Comparison of ENCODE assay signal across 8 cellular contexts in the genomic region with DNA sequence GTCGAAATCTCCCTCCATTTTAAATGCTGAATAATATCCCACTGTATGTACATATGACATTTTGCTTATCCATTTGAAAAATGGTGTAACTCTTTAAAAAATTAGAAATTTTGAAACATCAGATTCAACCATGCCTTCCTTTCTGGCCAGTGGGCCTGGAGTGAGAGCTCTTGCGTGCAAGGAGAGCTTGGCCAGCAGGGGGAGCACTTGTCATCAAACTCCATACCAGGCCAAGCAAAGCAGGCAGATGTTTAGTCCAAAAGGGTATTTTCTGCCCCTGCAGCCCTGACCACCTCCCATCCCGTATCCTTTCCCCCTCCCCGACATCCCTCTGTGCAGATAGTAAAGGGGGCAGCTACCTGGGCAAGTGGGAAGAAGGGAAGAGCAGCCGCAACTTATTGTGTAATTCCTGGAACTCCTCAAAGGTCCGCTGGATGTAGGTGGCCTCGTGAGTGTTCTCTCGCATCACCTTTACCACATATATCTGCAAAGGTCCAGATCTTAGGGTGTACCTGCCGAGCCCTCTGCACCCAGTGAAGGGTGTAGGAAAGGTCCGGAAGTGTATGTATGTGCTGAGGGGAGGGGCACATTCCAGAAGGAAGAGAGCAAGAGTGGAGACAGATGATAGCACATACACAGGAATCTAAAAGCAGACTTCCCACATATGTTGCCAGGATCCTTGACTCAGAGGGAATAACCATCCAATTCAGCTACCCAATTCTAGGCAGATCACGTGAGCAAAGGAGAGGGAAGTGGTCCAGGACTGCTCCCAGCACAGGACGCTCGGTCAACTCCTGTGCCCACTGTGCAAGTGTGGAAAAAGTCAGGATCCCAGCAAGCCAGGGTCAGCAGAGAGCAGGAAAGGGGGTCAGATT. TPM values are rescaled to one million over a fixed set of nuclear protein-coding genes. Genes with fewer than 3 reads are reported as not detected.
DNase-seq lines count a peak whose midpoint lies in the region; ATAC-seq and TF ChIP-seq lines count a peak whose summit lies in the region.

No MANE protein-coding gene starts in this region.

- no peaks in the 10 kb centered on the region for H3K27me3 ChIP-seq in cardiac muscle cell
- no peaks in the 10 kb centered on the region for H3K27me3 ChIP-seq in psoas muscle (ENCODE audit: insufficient read depth in 3 of 3, low read length in 2 of 3)
- no peaks in the 10 kb centered on the region for H3K27me3 ChIP-seq in vagina

- DNase-seq in GDM1 (lab: John Stamatoyannopoulos, UW) (peak; percentile 37), MV-4-11 (lab: John Stamatoyannopoulos, UW) (peak; percentile 36), T-cell (peak; percentile 31 to 80 (median 71)), cardiac muscle cell (ENCODE audit: low read depth in 1 of 2, low spot score in 1 of 2) (peak; percentile 82 to 90), psoas muscle (peak; percentile 80 to 91), vagina (ENCODE audit: extremely low spot score in 2 of 2) (no peak)
- DNase-seq in activated naive CD8-positive, alpha-beta T cell treated with anti-CD3 and anti-CD28 coated beads, Interleukin-2, amount 50 U/mL, for 16 hours (ENCODE audit: low read depth, low spot score): peak; percentile 70

- H3K4me1 ChIP-seq in cardiac muscle cell (ENCODE audit: low read depth): no peaks in the 10 kb centered on the region
- peaks cover 37% of the 10 kb centered on the region for H3K4me1 ChIP-seq in psoas muscle
- H3K4me1 ChIP-seq in vagina: peaks cover 10% of the 10 kb centered on the region

- H3K4me3 ChIP-seq in cardiac muscle cell: no peak overlapping the region
- H3K4me3 ChIP-seq in psoas muscle: no peak overlapping the region
- no peak overlapping the region for H3K4me3 ChIP-seq in vagina

- H3K27ac ChIP-seq in cardiac muscle cell: no peak overlapping the region
- peak overlapping the region; percentile 34 for H3K27ac ChIP-seq in psoas muscle
- H3K27ac ChIP-seq in vagina: peak overlapping the region; percentile 39

- CTCF ChIA-PET in T-cell (lab: Charles Lee): interaction anchor here (0.5 to 2.9 kb wide), 27 partner anchors 8 to 1164 kb away, joined by 3 to 34 read pairs (median 4); a partner anchor contains a TSS

- H3K9me3 ChIP-seq in cardiac muscle cell (ENCODE audit: low read depth): no peaks in the 10 kb centered on the region
- no peaks in the 10 kb centered on the region for H3K9me3 ChIP-seq in psoas muscle
- H3K9me3 ChIP-seq in vagina: no peaks in the 10 kb centered on the region

- ATAC-seq in T-cell (replicated peaks in 1 of 4) (peak; percentile 76 to 86 (median 78)), psoas muscle (peak; percentile 57 to 73 (median 62)), HG02938 (IDR thresholded peaks at IDR 0.05; ENCODE audit: unreplicated experiment) (no peak)

- TF ChIP-seq POLR2A in vagina (IDR thresholded peaks at IDR 0.05): no peak

- H3K27ac Mint-ChIP-seq in T-cell: peak overlapping the region in 1 of 2 donors; percentile 12

- H3K36me3 ChIP-seq in cardiac muscle cell (peaks cover 61% of the 10 kb centered on the region), psoas muscle (ENCODE audit: insufficient read depth in 1 of 2, low read depth in 1 of 2) (peaks cover 5 to 94% of the 10 kb centered on the region in 2 donors), vagina (peaks cover 0 to 35% of the 10 kb centered on the region in 2 donors)

- no peaks in the 10 kb centered on the region for H3K27me3 Mint-ChIP-seq in T-cell

- POLR2A ChIA-PET in T-cell (lab: Charles Lee): interaction anchor here (0.6 to 1.1 kb wide), 3 partner anchors 21 to 1091 kb away, joined by 3 to 6 read pairs (median 3); no protein-coding TSS in a partner anchor

- no peak overlapping the region for H3K4me3 Mint-ChIP-seq in T-cell

- intact Hi-C loops in psoas muscle (cut with DNase I) (loop anchor here in 1 of 2 donors (5.0 kb wide), 1 partner anchor 71 kb away; no protein-coding TSS in a partner anchor), vagina (cut with DNase I) (loop anchor here (5.0 to 10.0 kb wide), 2 partner anchors 71 to 1593 kb away; a partner anchor contains a TSS)

- TF ChIP-seq CTCF in cardiac muscle cell (IDR thresholded peaks at IDR 0.05; ENCODE audit: low read depth, low read length) (peak; percentile 93), psoas muscle (IDR thresholded peaks at IDR 0.05) (peak; percentile 87), vagina (IDR thresholded peaks at IDR 0.05) (peak; percentile 72 to 79 (median 75))

- 44 to 60% (median 59%) methylated on average over 13 of the region's 13 CpGs for WGBS in psoas muscle, 3 donors

- H3K9me3 Mint-ChIP-seq in T-cell: no peaks in the 10 kb centered on the region

- peaks cover 2 to 8% (median 6%) of the 10 kb centered on the region in 3 donors for H3K4me1 Mint-ChIP-seq in T-cell

- peaks cover 60% of the 10 kb centered on the region for H3K36me3 Mint-ChIP-seq in T-cell

RNA-seq across cellular contexts. Expression of a gene that starts 19.9 kb away (rescaled TPM):
- 100 to 1,000 TPM in 2 of 5 donors, 10 to 100 TPM in 3; 67.9 to 151 (median 70.6) TPM for total RNA-seq in T-cell
- total RNA-seq in cardiac muscle cell: 24.9 and 27.0 TPM in 2 replicates
- 15.7 and 19.8 TPM in 2 replicates for polyA plus RNA-seq in cardiac muscle cell
- total RNA-seq in psoas muscle: 10 to 100 TPM; 15.5 to 35.2 (median 26.0) TPM
- polyA plus RNA-seq in psoas muscle: 10 to 100 TPM; 12.2 to 23.9 (median 12.9) TPM
- total RNA-seq in vagina: 42.0 TPM

Comparison
In these comparisons a context has a peak if more than half of its experiments do, and no peak if none do; other contexts are left out.
1. DNase-seq: peak in GDM1 (single experiment), MV-4-11 (single experiment), T-cell (34 of 34), activated naive CD8-positive, alpha-beta T cell treated with anti-CD3 and anti-CD28 coated beads, Interleukin-2, amount 50 U/mL, for 16 hours (single experiment), cardiac muscle cell (2 of 2) and psoas muscle (2 of 2); none in vagina (0 of 2).
2. Peak in every context shown above with its lines, with median percentiles within 50 percentile points of each other: CTCF ChIP-seq.